ENCODE assay signal across 12 cellular contexts in genomic region chr3:197798863-197799262, GRCh38. TPM values are rescaled to one million over a fixed set of nuclear protein-coding genes. Genes with fewer than 3 reads are reported as not detected.
DNase-seq lines count a peak whose midpoint lies in the region; ATAC-seq and TF ChIP-seq lines count a peak whose summit lies in the region.
"Had no signal": no experiment of that assay in that cellular context is flagged by ENCODE, and none has a peak within 500 bp of the region (broad histone marks: within the 10 kb centered on the region; RNA-seq: fewer than 3 reads in every experiment).

No MANE protein-coding gene starts in this region.

- H3K4me1 Mint-ChIP-seq in activated naive CD8-positive, alpha-beta T cell treated with anti-CD3 and anti-CD28 coated beads, Interleukin-2, amount 50 U/mL, for 24 hours: peaks cover 83% of the 10 kb centered on the region

- no peak overlapping the region for H3K27ac Mint-ChIP-seq in activated naive CD8-positive, alpha-beta T cell treated with anti-CD3 and anti-CD28 coated beads, Interleukin-2, amount 50 U/mL, for 24 hours
- H3K27ac Mint-ChIP-seq: activated CD4-positive, alpha-beta T cell treated with anti-CD3 and anti-CD28 coated beads for 36 hours; activated naive CD4-positive, alpha-beta T cell treated with anti-CD3 and anti-CD28 coated beads, Interleukin-2, amount 50 U/mL, for 24 hours had no signal

- peaks cover 4% of the 10 kb centered on the region for H3K36me3 Mint-ChIP-seq in activated naive CD8-positive, alpha-beta T cell treated with anti-CD3 and anti-CD28 coated beads, Interleukin-2, amount 50 U/mL, for 24 hours (ENCODE audit: low read depth)

- DNase-seq in left ventricle myocardium superior (no peak), NCI-H2196 treated with DMSO at 0.1 percent for 48 hours (lab: John Stamatoyannopoulos, UW; ENCODE audit: unreplicated experiment) (no peak), SK-N-DZ (ENCODE audit: low spot score) (no peak)
- DNase-seq in effector CD4-positive, alpha-beta T cell: no peak
- no peak for DNase-seq in activated naive CD8-positive, alpha-beta T cell treated with anti-CD3 and anti-CD28 coated beads, Interleukin-2, amount 50 U/mL, for 24 hours
- DNase-seq: NCI-H146 had no signal

- TF ChIP-seq POLR2A in GM18505 (IDR thresholded peaks at IDR 0.05; ENCODE audit: borderline replicate concordance, extremely low read depth, insufficient read depth, insufficient read length): peak; percentile 40

- no peaks in the 10 kb centered on the region for H3K9me3 Mint-ChIP-seq in activated naive CD8-positive, alpha-beta T cell treated with anti-CD3 and anti-CD28 coated beads, Interleukin-2, amount 50 U/mL, for 24 hours
- H3K9me3 Mint-ChIP-seq: activated naive CD4-positive, alpha-beta T cell treated with anti-CD3 and anti-CD28 coated beads, Interleukin-2, amount 50 U/mL, for 24 hours had no signal

- intact Hi-C loops in left ventricle myocardium superior (cut with micrococcal nuclease): no loop called here

- no peak overlapping the region for H3K4me3 Mint-ChIP-seq in activated naive CD8-positive, alpha-beta T cell treated with anti-CD3 and anti-CD28 coated beads, Interleukin-2, amount 50 U/mL, for 24 hours
- H3K4me3 Mint-ChIP-seq: activated CD4-positive, alpha-beta T cell treated with anti-CD3 and anti-CD28 coated beads for 36 hours; activated naive CD4-positive, alpha-beta T cell treated with anti-CD3 and anti-CD28 coated beads, Interleukin-2, amount 50 U/mL, for 24 hours had no signal

- H3K27me3 Mint-ChIP-seq in activated naive CD8-positive, alpha-beta T cell treated with anti-CD3 and anti-CD28 coated beads, Interleukin-2, amount 50 U/mL, for 24 hours: no peaks in the 10 kb centered on the region
- H3K27me3 Mint-ChIP-seq: activated CD4-positive, alpha-beta T cell treated with anti-CD3 and anti-CD28 coated beads for 36 hours; activated naive CD4-positive, alpha-beta T cell treated with anti-CD3 and anti-CD28 coated beads, Interleukin-2, amount 50 U/mL, for 24 hours had no signal

- ATAC-seq in GM18505 (IDR thresholded peaks at IDR 0.05; ENCODE audit: unreplicated experiment): peak; percentile 47
- ATAC-seq in GM21619 (IDR thresholded peaks at IDR 0.05; ENCODE audit: unreplicated experiment): peak; percentile 61
- ATAC-seq in HG03457 (IDR thresholded peaks at IDR 0.05; ENCODE audit: unreplicated experiment): peak; percentile 41
- ATAC-seq in left ventricle myocardium superior: peak; percentile 46
- no peak for ATAC-seq in activated naive CD8-positive, alpha-beta T cell treated with anti-CD3 and anti-CD28 coated beads, Interleukin-2, amount 50 U/mL, for 24 hours
- ATAC-seq: Panc1 had no signal

RNA-seq across cellular contexts. Expression of gene LRCH3, which starts 7.8 kb away (rescaled TPM):
- 19.8 TPM for total RNA-seq in left ventricle myocardium superior
- 23.5 and 25.5 TPM in 2 replicates for polyA plus RNA-seq in SK-N-DZ (2014; cell fraction: cytosol; rRNA removed)
- 33.4 and 53.4 TPM in 2 replicates for polyA plus RNA-seq in SK-N-DZ (2014; cell fraction: nucleus; rRNA removed)

RNA-seq across cellular contexts. Expression of gene FYTTD1, which starts 49.2 kb away (rescaled TPM):
- 71.8 TPM for total RNA-seq in left ventricle myocardium superior
- polyA plus RNA-seq in SK-N-DZ (2014; cell fraction: cytosol; rRNA removed): 37.3 and 42.3 TPM in 2 replicates
- polyA plus RNA-seq in SK-N-DZ (2014; cell fraction: nucleus; rRNA removed): 27.8 and 37.0 TPM in 2 replicates
